24 cellular contexts compared by ENCODE assay signal in the genomic region with DNA sequence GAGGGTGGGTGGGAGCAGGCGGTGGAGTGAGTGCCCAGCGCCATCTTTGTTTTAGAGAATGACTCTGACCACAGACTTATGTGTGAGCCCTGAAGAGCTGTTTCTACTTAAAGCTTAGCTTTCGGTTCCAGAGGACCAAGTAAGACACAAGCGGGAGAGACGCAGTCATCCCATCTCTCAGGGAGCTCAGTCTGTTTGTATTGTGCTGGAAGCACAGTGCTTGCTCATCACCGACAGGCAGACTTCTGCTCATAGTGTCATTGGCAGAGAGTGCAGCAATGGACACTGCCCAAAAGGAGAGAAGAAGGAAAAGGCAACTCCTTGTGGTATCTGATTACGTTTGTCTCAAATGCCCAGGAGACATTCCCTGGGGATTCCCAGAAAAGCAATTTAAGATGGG.
A peak's percentile ranks its signal among the peaks of the same experiment; 100 is the strongest.
DNase-seq lines count a peak whose midpoint lies in the region; ATAC-seq lines count a peak whose summit lies in the region.
"Had no signal": no experiment of that assay in that cellular context is flagged by ENCODE, and none has a peak within 500 bp of the region (broad histone marks: within the 10 kb centered on the region; RNA-seq: fewer than 3 reads in every experiment).

No MANE protein-coding gene starts in this region.

- intact Hi-C loops in naive thymus-derived CD4-positive, alpha-beta T cell (cut with micrococcal nuclease), result no loop called here

- CTCF ChIA-PET in naive thymus-derived CD4-positive, alpha-beta T cell (lab: Charles Lee), result interaction anchor here (1.3 to 2.4 kb wide), 3 partner anchors 29 to 103 kb away, joined by 3 to 5 read pairs (median 4); no protein-coding TSS in a partner anchor

- peak overlapping the region in 7 of 9 donors; percentile 42 to 93 (median 78) for H3K27ac Mint-ChIP-seq in naive thymus-derived CD4-positive, alpha-beta T cell
- H3K27ac Mint-ChIP-seq: type B pancreatic cell had no signal

- H3K4me3 Mint-ChIP-seq in naive thymus-derived CD4-positive, alpha-beta T cell, result peak overlapping the region in 1 of 10 donors; percentile 29
- H3K4me3 Mint-ChIP-seq: CD8-positive, alpha-beta memory T cell; type B pancreatic cell had no signal

- H3K79me2 ChIP-seq in ACC112 (ENCODE audit: control insufficient read depth, insufficient read depth, low read length, unreplicated experiment) (no peaks in the 10 kb centered on the region), mesendoderm (ENCODE audit: control insufficient read depth, insufficient read depth, low read length) (no peaks in the 10 kb centered on the region)

- H3K36me3 Mint-ChIP-seq in naive thymus-derived CD4-positive, alpha-beta T cell, result no peaks in the 10 kb centered on the region
- H3K36me3 Mint-ChIP-seq: CD8-positive, alpha-beta memory T cell; type B pancreatic cell had no signal

- H3K79me1 ChIP-seq in mesendoderm (ENCODE audit: low read length), result no peaks in the 10 kb centered on the region

- H3K23ac ChIP-seq in mesendoderm (ENCODE audit: low read length), result no peak overlapping the region

- H3K4me1 ChIP-seq in ACC112 (ENCODE audit: control insufficient read depth, insufficient read depth, low read length, unreplicated experiment), result peaks cover 48% of the 10 kb centered on the region
- peaks cover 53% of the 10 kb centered on the region for H3K4me1 ChIP-seq in adipocyte (ENCODE audit: control insufficient read depth, insufficient read depth, low read length)
- H3K4me1 ChIP-seq in naive thymus-derived CD4-positive, alpha-beta T cell (ENCODE audit: control insufficient read depth in 2 of 2, insufficient read depth in 2 of 2, low read length in 2 of 2), result peaks cover 0 to 24% of the 10 kb centered on the region in 2 donors
- peaks cover 10% of the 10 kb centered on the region for H3K4me1 ChIP-seq in mesendoderm (ENCODE audit: control insufficient read depth, low read depth, low read length)
- H3K4me1 ChIP-seq: adrenal gland had no signal

- no peak overlapping the region for H2BK120ac ChIP-seq in mesendoderm (ENCODE audit: low read depth, low read length)

- WGBS in mesendoderm (ENCODE audit: extremely low coverage, insufficient coverage, low lambda C conversion rate), result no CpG with 5 or more reads among the region's 7 CpGs

- POLR2A ChIA-PET in naive thymus-derived CD4-positive, alpha-beta T cell (lab: Charles Lee), result interaction anchor here (1.5 kb wide), 2 partner anchors 11 to 28 kb away, joined by 4 to 11 read pairs; no protein-coding TSS in a partner anchor

- peaks cover 0 to 1% (median 0%) of the 10 kb centered on the region in 11 donors for H3K9me3 Mint-ChIP-seq in naive thymus-derived CD4-positive, alpha-beta T cell

- H2AFZ ChIP-seq in ACC112 (ENCODE audit: low read length, unreplicated experiment), result no peak overlapping the region

- H3K9ac ChIP-seq in adipocyte (ENCODE audit: low read length) (peak overlapping the region; percentile 55), mesendoderm (ENCODE audit: low read length) (no peak overlapping the region)

- peak overlapping the region; percentile 98 for H3K27ac ChIP-seq in ACC112 (ENCODE audit: low read depth, low read length)
- H3K27ac ChIP-seq in naive thymus-derived CD4-positive, alpha-beta T cell (ENCODE audit: low read depth, low read length), result no peak overlapping the region
- no peak overlapping the region for H3K27ac ChIP-seq in mesendoderm (ENCODE audit: low read depth, low read length)
- H3K27ac ChIP-seq: adrenal gland, heart left ventricle, left lung, neutrophil, stomach had no signal

- H3K36me3 ChIP-seq in ACC112 (ENCODE audit: insufficient read depth, low read length) (no peaks in the 10 kb centered on the region), adipocyte (ENCODE audit: control insufficient read depth, insufficient read depth, low read length, severe bottlenecking) (no peaks in the 10 kb centered on the region), mesendoderm (ENCODE audit: control insufficient read depth, insufficient read depth, low read length) (no peaks in the 10 kb centered on the region)
- H3K36me3 ChIP-seq in naive thymus-derived CD4-positive, alpha-beta T cell (ENCODE audit: control insufficient read depth in 2 of 3, insufficient read depth in 3 of 3, low read length in 3 of 3), result no peaks in the 10 kb centered on the region
- H3K36me3 ChIP-seq: adrenal gland, heart left ventricle, left lung, neutrophil, stomach had no signal

- no peak overlapping the region for H2BK15ac ChIP-seq in mesendoderm (replicated peaks; ENCODE audit: low read depth)

- no peak overlapping the region for H3K4ac ChIP-seq in mesendoderm (ENCODE audit: low read depth, low read length)

- no peaks in the 10 kb centered on the region for H3K9me3 ChIP-seq in adipocyte (ENCODE audit: control insufficient read depth, low read length)
- H3K9me3 ChIP-seq in naive thymus-derived CD4-positive, alpha-beta T cell (ENCODE audit: control insufficient read depth in 2 of 3, low read length in 3 of 3), result no peaks in the 10 kb centered on the region
- H3K9me3 ChIP-seq: adrenal gland, heart left ventricle, left lung, neutrophil, stomach had no signal

- no peak overlapping the region for H4K8ac ChIP-seq in mesendoderm (ENCODE audit: low read depth, low read length)

- H2AK5ac ChIP-seq in mesendoderm (ENCODE audit: low read length), result no peak overlapping the region

- no peak for ATAC-seq in naive thymus-derived CD4-positive, alpha-beta T cell
- no peak for ATAC-seq in GM18858 (IDR thresholded peaks at IDR 0.05; ENCODE audit: unreplicated experiment)
- ATAC-seq: heart left ventricle, left lung had no signal

- no peaks in the 10 kb centered on the region for H3K27me3 ChIP-seq in ACC112 (ENCODE audit: insufficient read depth, low read length)
- no peaks in the 10 kb centered on the region for H3K27me3 ChIP-seq in adipocyte (replicated peaks; ENCODE audit: control insufficient read depth, insufficient read depth, low read length)
- no peaks in the 10 kb centered on the region for H3K27me3 ChIP-seq in naive thymus-derived CD4-positive, alpha-beta T cell (ENCODE audit: control insufficient read depth in 2 of 2, insufficient read depth in 2 of 2, low read length in 2 of 2)
- H3K27me3 ChIP-seq in mesendoderm (ENCODE audit: insufficient read depth, low read length, poor library complexity), result no peaks in the 10 kb centered on the region
- H3K27me3 ChIP-seq: adrenal gland, left lung, stomach had no signal

- H3K18ac ChIP-seq in mesendoderm (ENCODE audit: low read length), result no peak overlapping the region

- peaks cover 14 to 44% (median 26%) of the 10 kb centered on the region in 7 donors for H3K4me1 Mint-ChIP-seq in naive thymus-derived CD4-positive, alpha-beta T cell

- H2BK5ac ChIP-seq in mesendoderm (ENCODE audit: low read length), result no peak overlapping the region

- no peak overlapping the region for H3K4me2 ChIP-seq in mesendoderm (ENCODE audit: low read length)

- H3K4me3 ChIP-seq in ACC112 (ENCODE audit: low read depth, low read length) (no peak overlapping the region), adipocyte (ENCODE audit: low read length) (peak overlapping the region; percentile 23), mesendoderm (ENCODE audit: low read length) (no peak overlapping the region)
- no peak overlapping the region for H3K4me3 ChIP-seq in naive thymus-derived CD4-positive, alpha-beta T cell (ENCODE audit: low read length)
- H3K4me3 ChIP-seq: adrenal gland, heart left ventricle, left lung, stomach had no signal

- no peak overlapping the region for H4K5ac ChIP-seq in mesendoderm (ENCODE audit: low read length)

- peaks cover 0 to 5% (median 0%) of the 10 kb centered on the region in 5 donors for H3K27me3 Mint-ChIP-seq in naive thymus-derived CD4-positive, alpha-beta T cell

- DNase-seq in ELR (ENCODE audit: low read depth) (peak; percentile 43), adipocyte (ENCODE audit: low read depth) (no peak), mesendoderm (no peak), hippocampal formation (lab: John Stamatoyannopoulos, UW) (no peak)
- DNase-seq in naive thymus-derived CD4-positive, alpha-beta T cell, result no peak
- DNase-seq in activated T-cell treated with anti-CD3 and anti-CD28 coated beads, Interleukin-2, amount 50 U/mL, for 48 hours, result no peak
- DNase-seq: activated CD4-positive, alpha-beta T cell treated with anti-CD3 and anti-CD28 coated beads for 1 hour; activated T-cell treated with anti-CD3 and anti-CD28 coated beads, Interleukin-2, amount 50 U/mL, for 1 hour; adrenal gland; CD8-positive, alpha-beta memory T cell; cortex of kidney; DMS53; heart left ventricle; left lung; NCI-H1930; NCI-H345; NCI-H82; OCI-M1; SIG-M5; stomach had no signal

- no peak overlapping the region for H3K56ac ChIP-seq in mesendoderm (ENCODE audit: low read length)
